8 cellular contexts compared by ENCODE assay signal in the genomic region with DNA sequence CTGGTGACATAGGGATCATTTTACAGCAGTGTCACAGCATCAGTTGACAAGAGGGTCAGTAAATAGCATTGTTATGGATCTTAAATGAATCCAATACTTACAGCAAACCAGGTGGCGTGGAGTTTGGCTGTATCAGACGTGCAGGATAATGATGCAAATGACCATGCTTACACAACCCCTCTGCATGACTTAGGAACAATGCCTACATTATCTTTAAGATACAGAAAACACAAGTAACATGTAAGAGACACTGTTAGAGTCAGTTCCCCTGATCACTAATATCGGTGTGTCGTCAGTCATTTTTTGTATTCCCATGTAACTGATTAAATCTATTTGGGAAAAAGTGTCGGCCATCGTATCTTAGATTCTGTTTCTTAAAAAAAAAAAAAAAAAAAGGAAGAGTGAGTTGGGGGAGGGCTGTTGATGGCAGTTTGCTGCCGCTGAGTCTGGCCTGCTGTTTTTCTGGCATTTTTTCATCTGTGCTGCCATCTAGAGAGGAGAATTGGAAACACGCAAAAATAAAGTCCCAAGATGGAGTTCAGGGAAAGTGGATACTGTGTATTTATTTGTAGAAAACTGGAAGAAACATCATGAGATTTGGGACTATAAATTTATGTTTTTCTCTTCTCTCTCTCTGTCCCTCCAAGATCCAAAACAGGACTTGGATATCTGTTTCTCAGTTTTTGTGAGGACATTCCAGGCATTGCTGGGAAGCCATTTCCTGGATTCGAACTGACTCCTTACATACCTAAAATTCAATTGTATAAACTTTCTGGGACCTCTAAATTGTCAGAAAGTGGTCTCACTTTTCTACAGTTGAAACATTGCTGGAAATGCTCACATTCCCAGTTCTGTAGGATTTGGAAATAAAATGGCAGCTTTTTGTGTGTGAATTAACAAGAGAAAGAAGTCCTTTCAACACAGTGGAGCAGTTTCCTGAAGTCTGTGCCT.
DNase-seq lines count a peak whose midpoint lies in the region; ATAC-seq and TF ChIP-seq lines count a peak whose summit lies in the region.

No MANE protein-coding gene starts in this region.

- POLR2A ChIA-PET in activated CD4-positive, alpha-beta T cell treated with anti-CD3 and anti-CD28 coated beads for 36 hours (lab: Charles Lee): no interaction called here

- H3K27ac ChIP-seq in brain microvascular endothelial cell (peak overlapping the region; percentile 54), iPS-20b (ENCODE audit: low read length) (no peak overlapping the region)

- H3K27ac Mint-ChIP-seq in activated CD4-positive, alpha-beta T cell treated with anti-CD3 and anti-CD28 coated beads for 36 hours: no peak overlapping the region

- H3K4me3 Mint-ChIP-seq in activated CD4-positive, alpha-beta T cell treated with anti-CD3 and anti-CD28 coated beads for 36 hours: no peak overlapping the region

- no peaks in the 10 kb centered on the region for H3K36me3 ChIP-seq in H7 (replicated peaks; ENCODE audit: control insufficient read depth, insufficient read depth, low read length)
- no peaks in the 10 kb centered on the region for H3K36me3 ChIP-seq in brain microvascular endothelial cell (replicated peaks)
- H3K36me3 ChIP-seq in iPS-20b (ENCODE audit: insufficient read depth, low read depth, low read length): no peaks in the 10 kb centered on the region
- no peaks in the 10 kb centered on the region for H3K36me3 ChIP-seq in skeletal muscle satellite cell (ENCODE audit: insufficient read depth, low read length)

- in situ Hi-C loops in brain microvascular endothelial cell (cut with HindIII; ENCODE audit: low pct_ligation_motif_present, low sequenced_read_pairs): no loop called here

- H3K36me3 Mint-ChIP-seq in activated CD4-positive, alpha-beta T cell treated with anti-CD3 and anti-CD28 coated beads for 36 hours (ENCODE audit: low read depth): no peaks in the 10 kb centered on the region

- DNase-seq in activated CD4-positive, alpha-beta T cell treated with anti-CD3 and anti-CD28 coated beads for 36 hours: peak; percentile 59
- no peak for DNase-seq in activated CD4-positive, alpha-beta T cell treated with anti-CD3 and anti-CD28 coated beads for 1 hour
- peak; percentile 6 for DNase-seq in H7
- peak; percentile 68 for DNase-seq in M059J (ENCODE audit: low read depth)
- peak; percentile 15 to 17 for DNase-seq in SHP77 (lab: John Stamatoyannopoulos, UW)
- DNase-seq in brain microvascular endothelial cell: peak; percentile 71

- peak overlapping the region; percentile 44 for H3K9ac ChIP-seq in iPS-20b (ENCODE audit: low read depth, low read length)
- peak overlapping the region; percentile 43 for H3K9ac ChIP-seq in skeletal muscle satellite cell (ENCODE audit: low read depth, low read length)

- H3K4me2 ChIP-seq in skeletal muscle satellite cell (ENCODE audit: low read length): peak overlapping the region; percentile 46

- intact Hi-C loops in activated CD4-positive, alpha-beta T cell treated with anti-CD3 and anti-CD28 coated beads for 36 hours (cut with DNase I, micrococcal nuclease): loop anchor here (1.0 to 5.0 kb wide), 4 partner anchors 69 to 285 kb away; partner anchors contain the start of gene HNRNPA3 (in 1 of the 2)

- H3K27me3 ChIP-seq in H7 (ENCODE audit: control insufficient read depth, insufficient read depth, low read length): no peaks in the 10 kb centered on the region
- no peaks in the 10 kb centered on the region for H3K27me3 ChIP-seq in brain microvascular endothelial cell (replicated peaks)
- no peaks in the 10 kb centered on the region for H3K27me3 ChIP-seq in iPS-20b (ENCODE audit: insufficient read depth, low read length)
- no peaks in the 10 kb centered on the region for H3K27me3 ChIP-seq in skeletal muscle satellite cell (ENCODE audit: control insufficient read depth, insufficient read depth, low read length)

- TF ChIP-seq CTCF in brain microvascular endothelial cell (IDR thresholded peaks at IDR 0.05; ENCODE audit: low read depth, low read length, missing control alignments): peak; percentile 71

- H3K4me1 ChIP-seq in iPS-20b (ENCODE audit: insufficient read depth, low read length): peaks cover 9% of the 10 kb centered on the region
- H3K4me1 ChIP-seq in skeletal muscle satellite cell (ENCODE audit: control insufficient read depth, insufficient read depth, low read length): peaks cover 8% of the 10 kb centered on the region

- CTCF ChIA-PET in activated CD4-positive, alpha-beta T cell treated with anti-CD3 and anti-CD28 coated beads for 36 hours (lab: Charles Lee): interaction anchor here (0.6 to 7.3 kb wide), 16 partner anchors 11 to 398 kb away, joined by 3 to 153 read pairs (median 6); partner anchors contain the start of gene NFE2L2

- H3K4me1 Mint-ChIP-seq in activated CD4-positive, alpha-beta T cell treated with anti-CD3 and anti-CD28 coated beads for 36 hours: peaks cover 17% of the 10 kb centered on the region

- no peaks in the 10 kb centered on the region for H3K9me3 Mint-ChIP-seq in activated CD4-positive, alpha-beta T cell treated with anti-CD3 and anti-CD28 coated beads for 36 hours (ENCODE audit: low read depth)

- no peak overlapping the region for H3K4me3 ChIP-seq in H7 (ENCODE audit: insufficient read depth, low read depth, low read length)
- H3K4me3 ChIP-seq in brain microvascular endothelial cell (ENCODE audit: low read depth, low read length): peak overlapping the region; percentile 10
- H3K4me3 ChIP-seq in iPS-20b (ENCODE audit: low read length): peak overlapping the region; percentile 25; the same call in 1 of the 2 replicates
- no peak overlapping the region for H3K4me3 ChIP-seq in skeletal muscle satellite cell (ENCODE audit: low read length)

- H3K9me3 ChIP-seq in iPS-20b (ENCODE audit: insufficient read depth, low read depth, low read length) (no peaks in the 10 kb centered on the region), skeletal muscle satellite cell (replicated peaks; ENCODE audit: low read length) (no peaks in the 10 kb centered on the region)

- peak; percentile 90 for ATAC-seq in activated CD4-positive, alpha-beta T cell treated with anti-CD3 and anti-CD28 coated beads for 36 hours

- no peaks in the 10 kb centered on the region for H3K27me3 Mint-ChIP-seq in activated CD4-positive, alpha-beta T cell treated with anti-CD3 and anti-CD28 coated beads for 36 hours

Comparison
In these comparisons a context has a peak if more than half of its experiments do, and no peak if none do; other contexts are left out.
1. H3K4me3 ChIP-seq: peak in brain microvascular endothelial cell (single experiment) and iPS-20b (single experiment); none in H7 (single experiment) and skeletal muscle satellite cell (single experiment).